ENCODE assay signal across 1 cellular context in the genomic region with DNA sequence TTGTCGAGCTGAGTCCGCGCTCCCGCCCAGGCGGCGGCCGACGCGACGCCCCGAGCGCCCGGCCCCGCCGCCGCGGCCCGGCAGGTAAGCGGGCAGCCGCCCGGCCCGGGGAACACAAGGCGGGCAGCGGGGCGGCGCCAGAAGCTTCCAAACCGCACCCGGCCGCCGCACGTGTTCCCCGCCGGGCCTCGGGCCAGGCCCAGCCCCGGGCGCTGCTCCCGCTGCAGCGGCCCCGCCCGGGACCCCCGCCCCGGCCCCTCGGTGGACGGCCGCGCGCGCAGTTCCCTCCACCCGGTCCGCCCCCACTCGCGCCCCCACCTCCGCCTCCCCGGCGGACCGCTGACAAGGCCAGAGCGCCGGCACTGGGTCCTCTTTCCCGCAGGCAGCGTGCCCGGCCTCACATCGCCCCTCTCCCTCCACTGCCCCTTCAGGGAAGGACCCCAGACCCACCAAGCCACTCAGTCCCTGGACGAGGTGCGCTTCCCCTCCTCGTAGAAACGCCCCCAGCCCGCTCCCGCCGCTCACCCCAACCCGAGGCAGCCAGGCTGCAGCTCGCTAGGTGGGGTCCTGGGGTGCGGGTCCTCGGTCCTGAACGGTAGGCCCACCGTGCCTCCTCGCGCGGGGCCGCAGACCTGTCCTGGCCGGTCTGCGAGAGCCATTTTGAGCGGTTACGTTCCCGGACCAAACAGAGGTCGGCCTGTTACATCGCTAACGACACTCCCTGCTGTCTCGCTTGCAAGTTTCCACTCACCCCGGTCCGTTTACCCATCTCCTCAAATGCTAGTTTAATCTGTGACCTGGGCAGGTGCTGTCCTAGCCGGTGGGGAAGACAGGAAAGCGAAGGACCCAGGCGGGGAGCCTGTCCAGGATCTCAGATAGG.
TF ChIP-seq lines count a peak whose summit lies in the region.

No MANE protein-coding gene starts in this region.

TF ChIP-seq in IMR-90, 13 proteins besides CTCF, POLR2A, EP300 and RAD21:
- TF ChIP-seq ELK1 (IDR thresholded peaks at IDR 0.05; ENCODE audit: borderline replicate concordance, low read depth, low read length), result no peak
- TF ChIP-seq MXI1 (IDR thresholded peaks at IDR 0.05; ENCODE audit: borderline replicate concordance, low read depth, low read length), result peak; percentile 69; the same call in 1 of the 2 replicates
- TF ChIP-seq, protein P1, sequence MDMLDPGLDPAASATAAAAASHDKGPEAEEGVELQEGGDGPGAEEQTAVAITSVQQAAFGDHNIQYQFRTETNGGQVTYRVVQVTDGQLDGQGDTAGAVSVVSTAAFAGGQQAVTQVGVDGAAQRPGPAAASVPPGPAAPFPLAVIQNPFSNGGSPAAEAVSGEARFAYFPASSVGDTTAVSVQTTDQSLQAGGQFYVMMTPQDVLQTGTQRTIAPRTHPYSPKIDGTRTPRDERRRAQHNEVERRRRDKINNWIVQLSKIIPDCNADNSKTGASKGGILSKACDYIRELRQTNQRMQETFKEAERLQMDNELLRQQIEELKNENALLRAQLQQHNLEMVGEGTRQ (IDR thresholded peaks at IDR 0.05; ENCODE audit: low read depth, low read length), result no peak; the same call in 1 of the 2 replicates
- no peak for TF ChIP-seq CEBPB (IDR thresholded peaks at IDR 0.05; ENCODE audit: low read depth, low read length)
